18 cellular contexts compared by ENCODE assay signal in the genomic region with DNA sequence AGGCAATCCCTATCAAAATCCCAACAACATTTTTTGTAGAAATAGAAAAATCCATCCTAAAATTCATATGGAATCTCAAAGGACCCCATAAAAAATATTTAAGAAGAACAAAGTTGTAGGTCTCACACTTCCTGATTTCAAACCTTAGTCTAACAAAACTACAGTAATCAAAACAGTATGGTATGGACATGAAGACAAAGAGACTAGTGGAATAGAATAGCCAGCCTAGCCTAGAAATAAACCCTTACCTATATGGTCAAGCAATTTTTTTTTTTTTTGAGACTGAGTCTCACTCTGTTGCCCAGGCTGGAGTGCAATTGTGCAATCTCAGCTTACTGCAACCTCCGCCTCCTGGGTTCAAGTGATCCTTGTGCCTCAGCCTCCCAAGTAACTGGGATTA. TPM values are rescaled to one million over a fixed set of nuclear protein-coding genes. Genes with fewer than 3 reads are reported as not detected.
DNase-seq lines count a peak whose midpoint lies in the region; ATAC-seq and TF ChIP-seq lines count a peak whose summit lies in the region.
"Had no signal": no experiment of that assay in that cellular context is flagged by ENCODE, and none has a peak within 500 bp of the region (broad histone marks: within the 10 kb centered on the region; RNA-seq: fewer than 3 reads in every experiment).

No MANE protein-coding gene starts in this region.

- peak overlapping the region; percentile 72 for H3K27ac Mint-ChIP-seq in dendritic cell treated with granulocyte-macrophage colony-stimulating factor and Interleukin-4, amounts not matched to agents 40 ng/mL and 50 ng/mL, for 4 days
- H3K27ac Mint-ChIP-seq: HFFc6 had no signal

- H3K79me2 ChIP-seq in SK-N-SH (ENCODE audit: insufficient read depth): 0 out of 2 replicates have a peak, but pooled peaks cover 5% of the 10 kb centered on the region

- H2AFZ ChIP-seq in SK-N-SH (ENCODE audit: low read depth): no peak overlapping the region

- DNase-seq in SK-N-SH (no peak), HL-60 (ENCODE audit: low read depth in 1 of 2, low spot score in 1 of 2) (no peak), NCI-H1436 treated with DMSO at 0.1 percent for 48 hours (lab: John Stamatoyannopoulos, UW) (no peak), suprapubic skin (ENCODE audit: low spot score in 2 of 2) (no peak)
- DNase-seq: Calu3; CD4-positive, alpha-beta memory T cell; COR-L47; DMS53; DMS79 treated with DMSO at 0.1 percent for 48 hours; GOT3; HFFc6 had no signal

- TF ChIP-seq CTCF in SK-N-SH (IDR thresholded peaks at IDR 0.05) (no peak), HL-60 (IDR thresholded peaks at IDR 0.05; ENCODE audit: insufficient read depth, low read length) (no peak), suprapubic skin (IDR thresholded peaks at IDR 0.05) (no peak)

- no peaks in the 10 kb centered on the region for H3K9me3 Mint-ChIP-seq in dendritic cell treated with granulocyte-macrophage colony-stimulating factor and Interleukin-4, amounts not matched to agents 40 ng/mL and 50 ng/mL, for 4 days
- H3K9me3 Mint-ChIP-seq: HFFc6 had no signal

- H3K36me3 ChIP-seq in SK-N-SH (replicated peaks in 1 of 2; ENCODE audit: control insufficient read depth in 1 of 2, insufficient read depth in 2 of 2, low read length in 1 of 2): peaks cover 14 to 20% of the 10 kb centered on the region in 2 experiments
- H3K36me3 ChIP-seq in suprapubic skin: peaks cover 3% of the 10 kb centered on the region

- no peak for TF ChIP-seq EP300 in SK-N-SH (IDR thresholded peaks at IDR 0.05; ENCODE audit: borderline replicate concordance in 1 of 2, low read depth in 1 of 2, low read length in 1 of 2)
- no peak for TF ChIP-seq EP300 in suprapubic skin (IDR thresholded peaks at IDR 0.05)

- ATAC-seq in SK-N-SH treated with all-trans-retinoic acid at 6 μM for 48 hours: no peak

- no peak overlapping the region for H3K9ac ChIP-seq in SK-N-SH
- H3K9ac ChIP-seq: BLaER1 had no signal

- H3K9me3 ChIP-seq in SK-N-SH: no peaks in the 10 kb centered on the region
- H3K9me3 ChIP-seq in suprapubic skin: no peaks in the 10 kb centered on the region
- H3K9me3 ChIP-seq: BLaER1, HAP-1 had no signal

- CTCF ChIA-PET in SK-N-SH (lab: Yijun Ruan, JAX): interaction anchor here (9.4 kb wide), 1 partner anchor 23 kb away, joined by 56 read pairs; no protein-coding TSS in a partner anchor

- whole genome bisulfite sequencing in SK-N-SH (ENCODE audit: low lambda C conversion rate): 93% methylated on average over 1 of the region's 1 CpG
- WGBS in suprapubic skin: 96% methylated on average over 1 of the region's 1 CpG

- no peak overlapping the region for H3K27ac ChIP-seq in SK-N-SH (ENCODE audit: low read depth in 2 of 2, low read length in 1 of 2)
- peak overlapping the region; percentile 54; the same call in 1 of the 2 replicates for H3K27ac ChIP-seq in HL-60 (replicated peaks)
- H3K27ac ChIP-seq in suprapubic skin: no peak overlapping the region
- H3K27ac ChIP-seq: 22Rv1, BLaER1, C4-2B had no signal

- peaks cover 80% of the 10 kb centered on the region for H3K36me3 Mint-ChIP-seq in dendritic cell treated with granulocyte-macrophage colony-stimulating factor and Interleukin-4, amounts not matched to agents 40 ng/mL and 50 ng/mL, for 4 days (ENCODE audit: low read depth)

- H3K4me3 Mint-ChIP-seq in dendritic cell treated with granulocyte-macrophage colony-stimulating factor and Interleukin-4, amounts not matched to agents 40 ng/mL and 50 ng/mL, for 4 days: no peak overlapping the region
- H3K4me3 Mint-ChIP-seq: B cell, HFFc6 had no signal

- POLR2A ChIA-PET in SK-N-SH (lab: Yijun Ruan, JAX): no interaction called here

- no peaks in the 10 kb centered on the region for H3K27me3 Mint-ChIP-seq in dendritic cell treated with granulocyte-macrophage colony-stimulating factor and Interleukin-4, amounts not matched to agents 40 ng/mL and 50 ng/mL, for 4 days
- H3K27me3 Mint-ChIP-seq: B cell; CD4-positive, alpha-beta memory T cell had no signal

- TF ChIP-seq POLR2A in suprapubic skin (IDR thresholded peaks at IDR 0.05): no peak

- no peaks in the 10 kb centered on the region for H4K20me1 ChIP-seq in SK-N-SH (ENCODE audit: insufficient read depth)
- H4K20me1 ChIP-seq: BLaER1 had no signal

- no peak overlapping the region for H3K4me2 ChIP-seq in SK-N-SH

- H3K9me2 ChIP-seq in SK-N-SH: no peaks in the 10 kb centered on the region

- H3F3A ChIP-seq in SK-N-SH (replicated peaks; ENCODE audit: insufficient read depth): peaks cover 9% of the 10 kb centered on the region

- no peaks in the 10 kb centered on the region for H3K27me3 ChIP-seq in SK-N-SH (ENCODE audit: insufficient read depth)
- no peaks in the 10 kb centered on the region for H3K27me3 ChIP-seq in HL-60 (ENCODE audit: insufficient read depth, poor library complexity, severe bottlenecking)
- no peaks in the 10 kb centered on the region for H3K27me3 ChIP-seq in suprapubic skin
- H3K27me3 ChIP-seq: BLaER1 had no signal

- peaks cover 45% of the 10 kb centered on the region for H3K4me1 Mint-ChIP-seq in dendritic cell treated with granulocyte-macrophage colony-stimulating factor and Interleukin-4, amounts not matched to agents 40 ng/mL and 50 ng/mL, for 4 days (ENCODE audit: low read depth)

- intact Hi-C loops in dendritic cell treated with granulocyte-macrophage colony-stimulating factor and Interleukin-4, amounts not matched to agents 40 ng/mL and 50 ng/mL, for 4 days (cut with micrococcal nuclease): no loop called here

- no peak for TF ChIP-seq RAD21 in SK-N-SH (IDR thresholded peaks at IDR 0.05; ENCODE audit: low read length)

- H3K4me3 ChIP-seq in SK-N-SH (ENCODE audit: low read depth in 2 of 2, low read length in 1 of 2): no peak overlapping the region
- no peak overlapping the region for H3K4me3 ChIP-seq in HL-60 (replicated peaks; ENCODE audit: insufficient read depth, low read length)
- H3K4me3 ChIP-seq in suprapubic skin: no peak overlapping the region
- H3K4me3 ChIP-seq: BLaER1, HAP-1 had no signal

- peaks cover 6 to 11% of the 10 kb centered on the region in 2 experiments; a peak in 2 of 4 replicates for H3K4me1 ChIP-seq in SK-N-SH (ENCODE audit: control insufficient read depth in 1 of 2, insufficient read depth in 2 of 2, low read depth in 1 of 2, low read length in 1 of 2)
- peaks cover 18% of the 10 kb centered on the region for H3K4me1 ChIP-seq in suprapubic skin

TF ChIP-seq in SK-N-SH treated with all-trans-retinoic acid at 6 μM for 48 hours, 23 proteins besides CTCF, POLR2A, EP300 and RAD21:
- no peak for TF ChIP-seq BACH2 (CRISPR knock-in tag; IDR thresholded peaks at IDR 0.05; ENCODE audit: borderline replicate concordance)
- TF ChIP-seq ZFP30 (CRISPR knock-in tag; IDR thresholded peaks at IDR 0.05): peak; percentile 98

TF ChIP-seq in SK-N-SH, 30 proteins besides CTCF, POLR2A, EP300 and RAD21:
- no peak for TF ChIP-seq NFIC (IDR thresholded peaks at IDR 0.05; ENCODE audit: borderline replicate concordance)
- no peak for TF ChIP-seq MEF2A (IDR thresholded peaks at IDR 0.05; ENCODE audit: borderline replicate concordance, low read depth)
TF ChIP-seq in SK-N-SH: peak in this region for 0.

RNA-seq across cellular contexts. Expression of gene TMEM120A, which starts 3.6 kb away (rescaled TPM):
- 59.8 and 95.2 TPM in 2 replicates for polyA plus RNA-seq in SK-N-SH (2012; rRNA removed)
- 26.4 and 50.4 TPM in 2 replicates for polyA plus RNA-seq in SK-N-SH (2012; cell fraction: cytosol; rRNA removed)
- polyA plus RNA-seq in SK-N-SH (2012; cell fraction: nucleus; rRNA removed): 120 and 190 TPM in 2 replicates
- 10 to 100 TPM; 21.0 to 34.0 (median 22.4) TPM for total RNA-seq in suprapubic skin

RNA-seq across cellular contexts. Expression of gene STYXL1, which starts 49.8 kb away (rescaled TPM):
- 86.6 and 89.4 TPM in 2 replicates for polyA plus RNA-seq in SK-N-SH (2012; rRNA removed)
- polyA plus RNA-seq in SK-N-SH (2012; cell fraction: cytosol; rRNA removed): 68.1 and 79.1 TPM in 2 replicates
- polyA plus RNA-seq in SK-N-SH (2012; cell fraction: nucleus; rRNA removed): 66.0 and 75.5 TPM in 2 replicates
- total RNA-seq in suprapubic skin: 10 to 100 TPM in 3 of 4 donors, 1 to 10 TPM in 1; 8.8 to 59.5 (median 41.2) TPM

RNA-seq across cellular contexts. Expression of gene MDH2, which starts 49.9 kb away (rescaled TPM):
- polyA plus RNA-seq in SK-N-SH (2012; rRNA removed): 244 and 301 TPM in 2 replicates
- polyA plus RNA-seq in SK-N-SH (2012; cell fraction: cytosol; rRNA removed): 157 and 199 TPM in 2 replicates
- 189 and 235 TPM in 2 replicates for polyA plus RNA-seq in SK-N-SH (2012; cell fraction: nucleus; rRNA removed)
- 100 to 1,000 TPM in 3 of 4 donors, 10 to 100 TPM in 1; 99.8 to 127 (median 116) TPM for total RNA-seq in suprapubic skin
